In genomic region chr21:41768371-41769042, GRCh38 we compare ENCODE assay signal across 8 cellular contexts. TPM values are rescaled to one million over a fixed set of nuclear protein-coding genes. Genes with fewer than 3 reads are reported as not detected.
DNase-seq lines count a peak whose midpoint lies in the region; ATAC-seq, FAIRE-seq and TF ChIP-seq lines count a peak whose summit lies in the region.

No MANE protein-coding gene starts in this region.

- DNase-seq in Calu3 (peak; percentile 73), endodermal cell (peak; percentile 89), iPS-NIHi11 (ENCODE audit: low spot score) (no peak), GM12892 (ENCODE audit: insufficient read length) (no peak), ureter (ENCODE audit: low spot score) (no peak)
- DNase-seq in natural killer cell treated with Interleukin-12 subunit alpha and Interleukin-12 subunit beta and Interleukin-15 and Interleukin-18, amount 100 ng/mL, for 72 hours (ENCODE audit: low spot score), result no peak

- FAIRE-seq in GM12892 (lab: Jason Lieb, UNC), result no peak

- peaks cover 24% of the 10 kb centered on the region for H3K4me1 ChIP-seq in endodermal cell (ENCODE audit: control insufficient read depth, insufficient read depth, low read length)

- no peak for ATAC-seq in natural killer cell treated with Interleukin-12 subunit alpha and Interleukin-12 subunit beta and Interleukin-15 and Interleukin-18, amount 100 ng/mL, for 72 hours

- no peak overlapping the region for H3K27ac ChIP-seq in endodermal cell (ENCODE audit: low read depth, low read length)

- intact Hi-C loops in Calu3 (cut with micrococcal nuclease; ENCODE audit: unreplicated experiment), result loop anchor here (5.0 kb wide), 1 partner anchor 106 kb away; no protein-coding TSS in a partner anchor

- peaks cover 85% of the 10 kb centered on the region for H3K27me3 ChIP-seq in endodermal cell (ENCODE audit: control insufficient read depth, insufficient read depth, low read length, poor library complexity, severe bottlenecking)

- H3K27me3 Mint-ChIP-seq in Calu3 (ENCODE audit: unreplicated experiment) (no peaks in the 10 kb centered on the region), IgD-negative memory B cell (peaks cover 70% of the 10 kb centered on the region), endodermal cell (ENCODE audit: insufficient read depth) (peaks cover 76% of the 10 kb centered on the region)
- H3K27me3 Mint-ChIP-seq in T-helper 1 cell treated with Interleukin-12 subunit alpha and Interleukin-12 subunit beta and Interleukin-4 antibody, amounts not matched to agents 30 μg/mL and 1 μg/mL, for 36 hours (ENCODE audit: low read depth), result peaks cover 79% of the 10 kb centered on the region
- peaks cover 57 to 62% of the 10 kb centered on the region in 2 donors for H3K27me3 Mint-ChIP-seq in natural killer cell treated with Interleukin-12 subunit alpha and Interleukin-12 subunit beta and Interleukin-15 and Interleukin-18, amount 100 ng/mL, for 72 hours

- no peaks in the 10 kb centered on the region for H3K36me3 ChIP-seq in endodermal cell (ENCODE audit: control insufficient read depth, insufficient read depth, low read length)

- no peaks in the 10 kb centered on the region for H3K9me3 ChIP-seq in endodermal cell (ENCODE audit: control insufficient read depth, low read length)

- no TSS peak for BruUV-seq in Calu3 (replicated peaks; lab: Mats Ljungman, UMichigan)

- H3K27ac Mint-ChIP-seq in Calu3 (ENCODE audit: unreplicated experiment) (peak overlapping the region; percentile 96), IgD-negative memory B cell (peak overlapping the region in 1 of 3 donors; percentile 23), endodermal cell (peak overlapping the region; percentile 33)
- no peak overlapping the region for H3K27ac Mint-ChIP-seq in T-helper 1 cell treated with Interleukin-12 subunit alpha and Interleukin-12 subunit beta and Interleukin-4 antibody, amounts not matched to agents 30 μg/mL and 1 μg/mL, for 36 hours
- H3K27ac Mint-ChIP-seq in natural killer cell treated with Interleukin-12 subunit alpha and Interleukin-12 subunit beta and Interleukin-15 and Interleukin-18, amount 100 ng/mL, for 72 hours, result no peak overlapping the region

- H3K4me1 Mint-ChIP-seq in Calu3 (ENCODE audit: low read depth, unreplicated experiment) (peaks cover 33% of the 10 kb centered on the region), IgD-negative memory B cell (peaks cover 20 to 33% (median 20%) of the 10 kb centered on the region in 3 donors), endodermal cell (peaks cover 70% of the 10 kb centered on the region)
- peaks cover 21% of the 10 kb centered on the region for H3K4me1 Mint-ChIP-seq in T-helper 1 cell treated with Interleukin-12 subunit alpha and Interleukin-12 subunit beta and Interleukin-4 antibody, amounts not matched to agents 30 μg/mL and 1 μg/mL, for 36 hours (ENCODE audit: low read depth)
- peaks cover 21 to 22% of the 10 kb centered on the region in 2 donors for H3K4me1 Mint-ChIP-seq in natural killer cell treated with Interleukin-12 subunit alpha and Interleukin-12 subunit beta and Interleukin-15 and Interleukin-18, amount 100 ng/mL, for 72 hours (ENCODE audit: low read depth in 2 of 2)

- H3K36me3 Mint-ChIP-seq in Calu3 (ENCODE audit: insufficient read depth, unreplicated experiment) (peaks cover 52% of the 10 kb centered on the region), IgD-negative memory B cell (no peaks in the 10 kb centered on the region), endodermal cell (ENCODE audit: low read depth) (no peaks in the 10 kb centered on the region)
- no peaks in the 10 kb centered on the region for H3K36me3 Mint-ChIP-seq in T-helper 1 cell treated with Interleukin-12 subunit alpha and Interleukin-12 subunit beta and Interleukin-4 antibody, amounts not matched to agents 30 μg/mL and 1 μg/mL, for 36 hours (ENCODE audit: low read depth)
- H3K36me3 Mint-ChIP-seq in natural killer cell treated with Interleukin-12 subunit alpha and Interleukin-12 subunit beta and Interleukin-15 and Interleukin-18, amount 100 ng/mL, for 72 hours, result peaks cover 10% of the 10 kb centered on the region

- TF ChIP-seq CTCF in Calu3 (IDR thresholded peaks at IDR 0.05; ENCODE audit: unreplicated experiment) (peak; percentile 29), endodermal cell (conservative IDR thresholded peaks at IDR 0.05) (peak; percentile 69)

- H3K4me3 Mint-ChIP-seq in Calu3 (ENCODE audit: low read depth, unreplicated experiment), result peak overlapping the region; percentile 76
- peak overlapping the region; percentile 23 to 88 (median 52) for H3K4me3 Mint-ChIP-seq in IgD-negative memory B cell
- peak overlapping the region; percentile 73 for H3K4me3 Mint-ChIP-seq in T-helper 1 cell treated with Interleukin-12 subunit alpha and Interleukin-12 subunit beta and Interleukin-4 antibody, amounts not matched to agents 30 μg/mL and 1 μg/mL, for 36 hours
- H3K4me3 Mint-ChIP-seq in endodermal cell, result peak overlapping the region; percentile 71
- H3K4me3 Mint-ChIP-seq in natural killer cell treated with Interleukin-12 subunit alpha and Interleukin-12 subunit beta and Interleukin-15 and Interleukin-18, amount 100 ng/mL, for 72 hours, result peak overlapping the region; percentile 60

- H3K4me3 ChIP-seq in endodermal cell (ENCODE audit: low read length), result peak overlapping the region; percentile 84

- 1 to 4% methylated on average over 9 to 18 of the region's 18 CpGs for WGBS in endodermal cell (ENCODE audit: insufficient coverage in 1 of 2, insufficient read length in 1 of 2), 2 experiments

- TF ChIP-seq POLR2A in GM12892 (IDR thresholded peaks at IDR 0.05; ENCODE audit: low read depth, low read length), result no peak

- CTCF ChIA-PET in Calu3 (lab: Charles Lee), result interaction anchor here (0.6 to 1.8 kb wide), 8 partner anchors 10 to 156 kb away, joined by 3 to 13 read pairs (median 4); no protein-coding TSS in a partner anchor

- H3K9ac ChIP-seq in endodermal cell (ENCODE audit: extremely low read depth, low read length, poor library complexity, severe bottlenecking), result peak overlapping the region; percentile 74

- H3K9me3 Mint-ChIP-seq in Calu3 (ENCODE audit: low read depth, unreplicated experiment) (no peaks in the 10 kb centered on the region), IgD-negative memory B cell (peaks cover 0 to 5% (median 0%) of the 10 kb centered on the region in 3 donors), endodermal cell (no peaks in the 10 kb centered on the region)
- no peaks in the 10 kb centered on the region for H3K9me3 Mint-ChIP-seq in T-helper 1 cell treated with Interleukin-12 subunit alpha and Interleukin-12 subunit beta and Interleukin-4 antibody, amounts not matched to agents 30 μg/mL and 1 μg/mL, for 36 hours
- H3K9me3 Mint-ChIP-seq in natural killer cell treated with Interleukin-12 subunit alpha and Interleukin-12 subunit beta and Interleukin-15 and Interleukin-18, amount 100 ng/mL, for 72 hours, result no peaks in the 10 kb centered on the region

RNA-seq across cellular contexts. Expression of gene RIPK4, which starts 1.7 kb away (rescaled TPM):
- total RNA-seq in Calu3 (2022) (30.0 and 30.3 TPM in 2 replicates), endodermal cell (10 to 100 TPM in 1 of 2 donors, 1 to 10 TPM in 1; 8.4 to 16.2 TPM), ureter (34.3 TPM)
- not detected for polyA plus RNA-seq in IgD-negative memory B cell
- polyA plus RNA-seq in endodermal cell (2013, experiment 1 of 2), result 1.7 TPM
- polyA plus RNA-seq in endodermal cell (2013, experiment 2 of 2), result 2.0 TPM
- total RNA-seq in natural killer cell treated with Interleukin-12 subunit alpha and Interleukin-12 subunit beta and Interleukin-15 and Interleukin-18, amount 100 ng/mL, for 72 hours, result under 1 TPM in 1 of 2 donors, not detected in 1; 0.11 TPM
- polyA plus RNA-seq in GM12892 (2012; ENCODE audit: missing spikeins), result not detected

Comparison
In these comparisons a context has a peak if more than half of its experiments do, and no peak if none do; other contexts are left out.
1. DNase-seq: peak in Calu3 (single experiment) and endodermal cell (single experiment); none in natural killer cell treated with Interleukin-12 subunit alpha and Interleukin-12 subunit beta and Interleukin-15 and Interleukin-18, amount 100 ng/mL, for 72 hours (single experiment), iPS-NIHi11 (single experiment), GM12892 (single experiment) and ureter (single experiment).
2. H3K27ac Mint-ChIP-seq: peak in Calu3 (single experiment) and endodermal cell (single experiment); none in T-helper 1 cell treated with Interleukin-12 subunit alpha and Interleukin-12 subunit beta and Interleukin-4 antibody, amounts not matched to agents 30 μg/mL and 1 μg/mL, for 36 hours (single experiment) and natural killer cell treated with Interleukin-12 subunit alpha and Interleukin-12 subunit beta and Interleukin-15 and Interleukin-18, amount 100 ng/mL, for 72 hours (0 of 2).
3. RNA of gene RIPK4, which starts 1.7 kb away (total RNA-seq): 34.3 TPM in ureter (single experiment), 30.0 to 30.3 TPM in Calu3 and 8.4 to 16.2 TPM in endodermal cell; 0.11 TPM in natural killer cell treated with Interleukin-12 subunit alpha and Interleukin-12 subunit beta and Interleukin-15 and Interleukin-18, amount 100 ng/mL, for 72 hours; every median in the first group is over 4 times any median in the second.
4. Peak in every context shown above with its lines, with median percentiles within 50 percentile points of each other: H3K4me3 Mint-ChIP-seq.